ENCODE assay signal across 1 cellular context in genomic region chr11:3077174-3077839, GRCh38.
TF ChIP-seq lines count a peak whose summit lies in the region.

No MANE protein-coding gene starts in this region.

TF ChIP-seq in K562, 482 proteins besides CTCF, POLR2A, EP300 and RAD21 (continued from another document):
- TF ChIP-seq, protein P1, sequence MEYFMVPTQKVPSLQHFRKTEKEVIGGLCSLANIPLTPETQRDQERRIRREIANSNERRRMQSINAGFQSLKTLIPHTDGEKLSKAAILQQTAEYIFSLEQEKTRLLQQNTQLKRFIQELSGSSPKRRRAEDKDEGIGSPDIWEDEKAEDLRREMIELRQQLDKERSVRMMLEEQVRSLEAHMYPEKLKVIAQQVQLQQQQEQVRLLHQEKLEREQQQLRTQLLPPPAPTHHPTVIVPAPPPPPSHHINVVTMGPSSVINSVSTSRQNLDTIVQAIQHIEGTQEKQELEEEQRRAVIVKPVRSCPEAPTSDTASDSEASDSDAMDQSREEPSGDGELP (CRISPR knock-in tag; IDR thresholded peaks at IDR 0.05; ENCODE audit: borderline replicate concordance): peak; percentile 43; the same call in 1 of the 2 replicates
- TF ChIP-seq RCOR1 (IDR thresholded peaks at IDR 0.05; ENCODE audit: borderline replicate concordance in 1 of 2, low read depth in 2 of 2, low read length in 2 of 2): no peak
- TF ChIP-seq, protein P2, sequence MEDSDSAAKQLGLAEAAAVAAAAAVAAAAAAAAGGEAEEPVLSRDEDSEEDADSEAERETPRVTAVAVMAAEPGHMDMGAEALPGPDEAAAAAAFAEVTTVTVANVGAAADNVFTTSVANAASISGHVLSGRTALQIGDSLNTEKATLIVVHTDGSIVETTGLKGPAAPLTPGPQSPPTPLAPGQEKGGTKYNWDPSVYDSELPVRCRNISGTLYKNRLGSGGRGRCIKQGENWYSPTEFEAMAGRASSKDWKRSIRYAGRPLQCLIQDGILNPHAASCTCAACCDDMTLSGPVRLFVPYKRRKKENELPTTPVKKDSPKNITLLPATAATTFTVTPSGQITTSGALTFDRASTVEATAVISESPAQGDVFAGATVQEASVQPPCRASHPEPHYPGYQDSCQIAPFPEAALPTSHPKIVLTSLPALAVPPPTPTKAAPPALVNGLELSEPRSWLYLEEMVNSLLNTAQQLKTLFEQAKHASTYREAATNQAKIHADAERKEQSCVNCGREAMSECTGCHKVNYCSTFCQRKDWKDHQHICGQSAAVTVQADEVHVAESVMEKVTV (CRISPR knock-in tag; IDR thresholded peaks at IDR 0.05): no peak
- no peak for TF ChIP-seq KLF10 (CRISPR knock-in tag; IDR thresholded peaks at IDR 0.05)
- no peak for TF ChIP-seq ARHGAP35 (IDR thresholded peaks at IDR 0.05; ENCODE audit: partially characterized antibody)
- TF ChIP-seq RHOXF2B (CRISPR knock-in tag; conservative IDR thresholded peaks at IDR 0.05): no peak
- TF ChIP-seq, protein P3, sequence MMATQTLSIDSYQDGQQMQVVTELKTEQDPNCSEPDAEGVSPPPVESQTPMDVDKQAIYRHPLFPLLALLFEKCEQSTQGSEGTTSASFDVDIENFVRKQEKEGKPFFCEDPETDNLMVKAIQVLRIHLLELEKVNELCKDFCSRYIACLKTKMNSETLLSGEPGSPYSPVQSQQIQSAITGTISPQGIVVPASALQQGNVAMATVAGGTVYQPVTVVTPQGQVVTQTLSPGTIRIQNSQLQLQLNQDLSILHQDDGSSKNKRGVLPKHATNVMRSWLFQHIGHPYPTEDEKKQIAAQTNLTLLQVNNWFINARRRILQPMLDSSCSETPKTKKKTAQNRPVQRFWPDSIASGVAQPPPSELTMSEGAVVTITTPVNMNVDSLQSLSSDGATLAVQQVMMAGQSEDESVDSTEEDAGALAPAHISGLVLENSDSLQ (IDR thresholded peaks at IDR 0.05): peak; percentile 52
